Comparison of ENCODE assay signal across 15 cellular contexts in the genomic region with DNA sequence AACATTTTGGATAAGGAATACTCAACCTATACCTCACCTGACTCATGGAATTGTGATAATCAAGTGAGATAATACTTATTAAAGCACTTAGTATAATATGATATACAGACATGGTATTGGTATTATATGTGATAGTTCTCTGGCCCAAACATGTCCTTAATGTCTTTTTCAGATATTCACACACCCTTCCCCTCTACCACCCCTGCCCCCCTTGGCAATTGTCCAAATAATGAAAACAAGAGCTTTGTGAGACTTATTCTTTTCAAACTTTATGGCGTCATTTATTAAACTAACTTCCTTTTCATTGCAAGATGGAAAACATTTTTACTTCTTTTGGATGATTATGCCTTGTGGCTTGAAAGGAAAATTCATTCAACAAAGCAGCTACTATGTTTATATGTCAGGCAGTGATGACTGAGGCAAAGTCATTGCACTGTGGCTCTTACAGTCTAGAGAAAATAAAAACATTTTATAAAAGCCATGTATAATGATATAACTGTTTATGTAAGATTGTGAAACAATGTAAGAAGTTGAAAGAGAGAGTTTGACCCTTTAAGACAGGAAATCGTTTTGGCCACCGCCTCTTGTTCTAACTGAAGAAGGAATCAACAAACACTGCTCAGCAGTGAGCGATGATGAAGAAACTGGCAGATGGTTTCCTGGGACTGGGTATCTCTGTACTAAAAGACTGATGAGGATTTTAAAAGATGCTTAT. TPM values are rescaled to one million over a fixed set of nuclear protein-coding genes. Genes with fewer than 3 reads are reported as not detected.
A peak's percentile ranks its signal among the peaks of the same experiment; 100 is the strongest.
DNase-seq lines count a peak whose midpoint lies in the region; ATAC-seq, FAIRE-seq and TF ChIP-seq lines count a peak whose summit lies in the region.
"Had no signal": no experiment of that assay in that cellular context is flagged by ENCODE, and none has a peak within 500 bp of the region (broad histone marks: within the 10 kb centered on the region; RNA-seq: fewer than 3 reads in every experiment).

No MANE protein-coding gene starts in this region.

- no peak overlapping the region for H3K4me3 ChIP-seq in astrocyte (ENCODE audit: insufficient read depth, low read depth, low read length)
- peak overlapping the region in 6 of 12 donors; percentile 1 to 12 (median 4) for H3K4me3 ChIP-seq in heart left ventricle
- peak overlapping the region in 1 of 4 donors; percentile 20 for H3K4me3 ChIP-seq in gastrocnemius medialis

- H3K36me3 Mint-ChIP-seq in astrocyte (ENCODE audit: low read depth, unreplicated experiment): peaks cover 11% of the 10 kb centered on the region

- WGBS in heart left ventricle, 4 donors: 37 to 60% (median 44%) methylated on average over 4 of the region's 4 CpGs

- TF ChIP-seq POLR2A in heart left ventricle (IDR thresholded peaks at IDR 0.05) (no peak), gastrocnemius medialis (IDR thresholded peaks at IDR 0.05) (no peak)

- H3K9me3 ChIP-seq in astrocyte (ENCODE audit: insufficient read depth, low read depth, low read length): no peaks in the 10 kb centered on the region
- H3K9me3 ChIP-seq in heart left ventricle: peaks cover 0 to 16% (median 0%) of the 10 kb centered on the region in 12 donors
- H3K9me3 ChIP-seq in gastrocnemius medialis: no peaks in the 10 kb centered on the region

- peaks cover 4% of the 10 kb centered on the region for H3K9me3 Mint-ChIP-seq in astrocyte (ENCODE audit: unreplicated experiment)

- H3K79me2 ChIP-seq in astrocyte (ENCODE audit: insufficient read depth, low read length): no peaks in the 10 kb centered on the region

- in situ Hi-C loops in gastrocnemius medialis (cut with MboI; ENCODE audit: low sequenced_read_pairs in 4 of 4): loop anchor here in 2 of 4 donors (25.0 kb wide), 1 partner anchor 230 kb away; no protein-coding TSS in a partner anchor

- intact Hi-C loops in heart left ventricle (cut with DNase I) (loop anchor here (1.0 to 10.0 kb wide), 8 partner anchors 123 to 240 kb away; a partner anchor contains a TSS), gastrocnemius medialis (cut with DNase I; ENCODE audit: low total_unique reads) (loop anchor here (5.0 to 10.0 kb wide), 2 partner anchors 203 to 240 kb away; no protein-coding TSS in a partner anchor)

- no peak overlapping the region for H3K9ac ChIP-seq in astrocyte (ENCODE audit: low read length)

- H3K36me3 ChIP-seq in astrocyte (ENCODE audit: insufficient read depth, low read length): peaks cover 3% of the 10 kb centered on the region
- H3K36me3 ChIP-seq in heart left ventricle: peaks cover 0 to 18% (median 5%) of the 10 kb centered on the region in 9 donors
- H3K36me3 ChIP-seq in gastrocnemius medialis: peaks cover 0 to 4% of the 10 kb centered on the region in 2 donors

- H3K27me3 Mint-ChIP-seq in astrocyte (ENCODE audit: low read depth, unreplicated experiment): no peaks in the 10 kb centered on the region
- H3K27me3 Mint-ChIP-seq: CD4-positive, CD25-positive, alpha-beta regulatory T cell; stimulated activated naive CD8-positive, alpha-beta T cell treated with anti-CD3 and anti-CD28 coated beads, Interleukin-15, Interleukin-2, amounts not matched to agents 100 ng/mL and 50 ng/mL, for 24 hours had no signal

- DNase-seq in HCEC 1CT: peak; percentile 86
- peak; percentile 27 for DNase-seq in astrocyte (ENCODE audit: low read depth)
- peak in 2 of 5 donors; percentile 12 to 31 for DNase-seq in heart left ventricle
- no peak for DNase-seq in gastrocnemius medialis
- no peak for DNase-seq in activated T-cell treated with anti-CD3 and anti-CD28 coated beads for 4 hours
- DNase-seq in urothelium cell line (ENCODE audit: low spot score): no peak
- no peak for DNase-seq in NCI-H1048 (lab: John Stamatoyannopoulos, UW)
- DNase-seq: activated CD4-positive, alpha-beta T cell treated with anti-CD3 and anti-CD28 coated beads for 4 hours; activated gamma-delta T cell treated with Interleukin-2 at 50 U/mL for 16 hours; effector CD4-positive, alpha-beta T cell; immature natural killer cell had no signal

- no peaks in the 10 kb centered on the region for H4K20me1 ChIP-seq in astrocyte (ENCODE audit: insufficient read depth, low read length)

- H3K27me3 ChIP-seq in astrocyte (ENCODE audit: insufficient read depth, low read length) (no peaks in the 10 kb centered on the region), heart left ventricle (no peaks in the 10 kb centered on the region), gastrocnemius medialis (no peaks in the 10 kb centered on the region)

- no peak overlapping the region for H3K4me2 ChIP-seq in astrocyte (ENCODE audit: low read length)

- no peak overlapping the region for H3K4me3 Mint-ChIP-seq in astrocyte (ENCODE audit: unreplicated experiment)
- H3K4me3 Mint-ChIP-seq: CD4-positive, CD25-positive, alpha-beta regulatory T cell; immature natural killer cell; stimulated activated naive CD8-positive, alpha-beta T cell treated with anti-CD3 and anti-CD28 coated beads, Interleukin-15, Interleukin-2, amounts not matched to agents 100 ng/mL and 50 ng/mL, for 24 hours had no signal

- no peak overlapping the region for H3K27ac Mint-ChIP-seq in astrocyte (ENCODE audit: unreplicated experiment)
- H3K27ac Mint-ChIP-seq: immature natural killer cell; stimulated activated naive CD8-positive, alpha-beta T cell treated with anti-CD3 and anti-CD28 coated beads, Interleukin-15, Interleukin-2, amounts not matched to agents 100 ng/mL and 50 ng/mL, for 24 hours had no signal

- H3K27ac ChIP-seq in astrocyte (ENCODE audit: low read depth, low read length) (no peak overlapping the region), heart left ventricle (peak overlapping the region; percentile 34 to 67 (median 58)), gastrocnemius medialis (peak overlapping the region; percentile 56 to 75 (median 64))

- H3K4me1 Mint-ChIP-seq in astrocyte (ENCODE audit: low read depth, unreplicated experiment): no peaks in the 10 kb centered on the region

- no peak overlapping the region for H2AFZ ChIP-seq in astrocyte (ENCODE audit: low read depth, low read length)

- no peak for FAIRE-seq in astrocyte (lab: Jason Lieb, UNC)
- FAIRE-seq in urothelium cell line (lab: Jason Lieb, UNC): no peak

- H3K4me1 ChIP-seq in astrocyte (ENCODE audit: insufficient read depth, low read length) (no peaks in the 10 kb centered on the region), heart left ventricle (peaks cover 0 to 25% (median 12%) of the 10 kb centered on the region in 12 donors), gastrocnemius medialis (peaks cover 0 to 7% of the 10 kb centered on the region in 2 donors)

- ATAC-seq in heart left ventricle (peak; percentile 50 to 79 (median 70)), gastrocnemius medialis (peak; percentile 46 to 75), GM21619 (IDR thresholded peaks at IDR 0.05; ENCODE audit: unreplicated experiment) (no peak)
- ATAC-seq: HCT116 had no signal

- TF ChIP-seq CTCF in astrocyte (IDR thresholded peaks at IDR 0.05; ENCODE audit: insufficient read depth, low read depth, low read length) (no peak), heart left ventricle (IDR thresholded peaks at IDR 0.05) (no peak), gastrocnemius medialis (IDR thresholded peaks at IDR 0.05 in 4 of 5, conservative IDR thresholded peaks at IDR 0.05 in 1 of 5) (no peak)

RNA-seq across cellular contexts. Expression of a gene that starts 27.4 kb away (rescaled TPM):
- total RNA-seq in astrocyte (24.7 and 26.9 TPM in 2 replicates), heart left ventricle (10 to 100 TPM in 1 of 9 donors, 1 to 10 TPM in 8; 5.5 to 10.0 (median 6.8) TPM), gastrocnemius medialis (1 to 10 TPM; 6.9 to 7.1 (median 7.0) TPM)
- polyA plus RNA-seq in heart left ventricle: 1 to 10 TPM; 4.9 to 6.2 TPM

Comparison
In these comparisons a context has a peak if more than half of its experiments do, and no peak if none do; other contexts are left out.
1. DNase-seq: peak in HCEC 1CT (single experiment) and astrocyte (single experiment); none in gastrocnemius medialis (0 of 2), activated T-cell treated with anti-CD3 and anti-CD28 coated beads for 4 hours (single experiment), urothelium cell line (single experiment) and NCI-H1048 (single experiment).